In genomic region chr2:7666561-7667259, GRCh38 we compare ENCODE assay signal across 21 cellular contexts.
DNase-seq lines count a peak whose midpoint lies in the region; TF ChIP-seq lines count a peak whose summit lies in the region.
"Had no signal": no experiment of that assay in that cellular context is flagged by ENCODE, and none has a peak within 500 bp of the region (broad histone marks: within the 10 kb centered on the region; RNA-seq: fewer than 3 reads in every experiment).

No MANE protein-coding gene starts in this region.

- intact Hi-C loops in activated T-helper 2 cell treated with anti-CD3 and anti-CD28 coated beads, Interferon-gamma antibody, Interleukin-2, Interleukin-4, amounts not matched to agents 10 μg/mL and 5 μg/mL and 100 μg/mL, durations not matched to agents 14 hours and 24 hours and 36 hours (cut with micrococcal nuclease), result no loop called here

- peak overlapping the region; percentile 5 for H3K4me3 Mint-ChIP-seq in activated T-helper 2 cell treated with anti-CD3 and anti-CD28 coated beads, Interferon-gamma antibody, Interleukin-2, Interleukin-4, amounts not matched to agents 10 μg/mL and 5 μg/mL and 100 μg/mL, durations not matched to agents 14 hours and 24 hours and 36 hours (ENCODE audit: low read depth)
- H3K4me3 Mint-ChIP-seq: immature natural killer cell had no signal

- peaks cover 51% of the 10 kb centered on the region for H3K4me1 Mint-ChIP-seq in activated T-helper 2 cell treated with anti-CD3 and anti-CD28 coated beads, Interferon-gamma antibody, Interleukin-2, Interleukin-4, amounts not matched to agents 10 μg/mL and 5 μg/mL and 100 μg/mL, durations not matched to agents 14 hours and 24 hours and 36 hours (ENCODE audit: low read depth)

- H3K27me3 Mint-ChIP-seq in activated T-helper 2 cell treated with anti-CD3 and anti-CD28 coated beads, Interferon-gamma antibody, Interleukin-2, Interleukin-4, amounts not matched to agents 10 μg/mL and 5 μg/mL and 100 μg/mL, durations not matched to agents 14 hours and 24 hours and 36 hours (ENCODE audit: low read depth), result no peaks in the 10 kb centered on the region

- H3K36me3 Mint-ChIP-seq in activated T-helper 2 cell treated with anti-CD3 and anti-CD28 coated beads, Interferon-gamma antibody, Interleukin-2, Interleukin-4, amounts not matched to agents 10 μg/mL and 5 μg/mL and 100 μg/mL, durations not matched to agents 14 hours and 24 hours and 36 hours (ENCODE audit: low read depth), result peaks cover 65% of the 10 kb centered on the region

- H3K9me3 Mint-ChIP-seq in activated T-helper 2 cell treated with anti-CD3 and anti-CD28 coated beads, Interferon-gamma antibody, Interleukin-2, Interleukin-4, amounts not matched to agents 10 μg/mL and 5 μg/mL and 100 μg/mL, durations not matched to agents 14 hours and 24 hours and 36 hours, result peaks cover 32% of the 10 kb centered on the region
- H3K9me3 Mint-ChIP-seq: immature natural killer cell had no signal

- H3K27ac ChIP-seq in WERI-Rb-1, result no peak overlapping the region
- H3K27ac ChIP-seq: left lung, neutrophil, SJSA1, uterus had no signal

- no peaks in the 10 kb centered on the region for H3K36me3 ChIP-seq in WERI-Rb-1
- H3K36me3 ChIP-seq: left lung, neutrophil, SJSA1, uterus had no signal

- H3K27me3 ChIP-seq in WERI-Rb-1 (ENCODE audit: insufficient read depth, low read depth, severe bottlenecking), result no peaks in the 10 kb centered on the region
- H3K27me3 ChIP-seq: left lung, SJSA1, uterus had no signal

- peak overlapping the region; percentile 87 for H3K27ac Mint-ChIP-seq in activated T-helper 2 cell treated with anti-CD3 and anti-CD28 coated beads, Interferon-gamma antibody, Interleukin-2, Interleukin-4, amounts not matched to agents 10 μg/mL and 5 μg/mL and 100 μg/mL, durations not matched to agents 14 hours and 24 hours and 36 hours
- H3K27ac Mint-ChIP-seq: immature natural killer cell had no signal

- no peaks in the 10 kb centered on the region for H3K9me3 ChIP-seq in WERI-Rb-1 (ENCODE audit: severe bottlenecking)
- H3K9me3 ChIP-seq: Caco-2, left lung, neutrophil, SJSA1, uterus had no signal

- DNase-seq in Ammon's horn (ENCODE audit: low spot score) (peak; percentile 44), DMS 273 treated with DMSO at 0.1 percent for 48 hours (lab: John Stamatoyannopoulos, UW) (peak; percentile 98), NCI-H2171 (lab: John Stamatoyannopoulos, UW) (peak; percentile 85), NCI-H2029 treated with DMSO at 0.1 percent for 48 hours (lab: John Stamatoyannopoulos, UW) (no peak), T1000 (lab: John Stamatoyannopoulos, UW) (no peak), WERI-Rb-1 (no peak), medulla oblongata (ENCODE audit: extremely low spot score) (no peak)
- DNase-seq in activated T-helper 2 cell treated with anti-CD3 and anti-CD28 coated beads, Interferon-gamma antibody, Interleukin-2, Interleukin-4, amounts not matched to agents 10 μg/mL and 5 μg/mL and 100 μg/mL, durations not matched to agents 14 hours and 24 hours and 36 hours (ENCODE audit: low spot score), result no peak
- DNase-seq: activated T-cell treated with anti-CD3 and anti-CD28 coated beads for 4 hours; Caco-2; DMS79 treated with DMSO at 0.1 percent for 48 hours; hypothalamus; immature natural killer cell; left lung; NCI-H1048; NCI-H187 treated with DMSO at 0.1 percent for 48 hours; stimulated activated CD4-positive, alpha-beta T cell treated with anti-CD3 and anti-CD28 coated beads, Interleukin-15, amount 100 ng/mL, for 24 hours; stimulated activated naive CD4-positive, alpha-beta T cell; uterus had no signal

- TF ChIP-seq CTCF in WERI-Rb-1 (IDR thresholded peaks at IDR 0.05; ENCODE audit: low read depth, low read length), result no peak

- H3K4me3 ChIP-seq in WERI-Rb-1 (ENCODE audit: low read depth, low read length), result no peak overlapping the region
- H3K4me3 ChIP-seq: left lung, SJSA1, uterus had no signal

Comparison
In these comparisons a context has a peak if more than half of its experiments do, and no peak if none do; other contexts are left out.
1. DNase-seq: peak in Ammon's horn (single experiment), DMS 273 treated with DMSO at 0.1 percent for 48 hours (single experiment) and NCI-H2171 (single experiment); none in activated T-helper 2 cell treated with anti-CD3 and anti-CD28 coated beads, Interferon-gamma antibody, Interleukin-2, Interleukin-4, amounts not matched to agents 10 μg/mL and 5 μg/mL and 100 μg/mL, durations not matched to agents 14 hours and 24 hours and 36 hours (single experiment), NCI-H2029 treated with DMSO at 0.1 percent for 48 hours (single experiment), T1000 (single experiment), WERI-Rb-1 (single experiment) and medulla oblongata (single experiment).